In genomic region chr6:1325471-1326309, GRCh38 we compare ENCODE assay signal across 10 cellular contexts. TPM values are rescaled to one million over a fixed set of nuclear protein-coding genes. Genes with fewer than 3 reads are reported as not detected.
DNase-seq lines count a peak whose midpoint lies in the region; ATAC-seq and TF ChIP-seq lines count a peak whose summit lies in the region.
"Had no signal": no experiment of that assay in that cellular context is flagged by ENCODE, and none has a peak within 500 bp of the region (broad histone marks: within the 10 kb centered on the region; RNA-seq: fewer than 3 reads in every experiment).

No MANE protein-coding gene starts in this region.

- peaks cover 15% of the 10 kb centered on the region for H3K4me1 Mint-ChIP-seq in progenitor cell of endocrine pancreas (ENCODE audit: low read depth)
- H3K4me1 Mint-ChIP-seq in naive thymus-derived CD4-positive, alpha-beta T cell = no peaks in the 10 kb centered on the region

- H3K36me3 Mint-ChIP-seq in progenitor cell of endocrine pancreas (ENCODE audit: insufficient read depth) = no peaks in the 10 kb centered on the region
- peaks cover 0 to 4% (median 0%) of the 10 kb centered on the region in 5 donors for H3K36me3 Mint-ChIP-seq in naive thymus-derived CD4-positive, alpha-beta T cell

- peaks cover 6% of the 10 kb centered on the region for H3K9me3 Mint-ChIP-seq in progenitor cell of endocrine pancreas (ENCODE audit: low read depth)
- H3K9me3 Mint-ChIP-seq in naive thymus-derived CD4-positive, alpha-beta T cell = peaks cover 0 to 22% (median 10%) of the 10 kb centered on the region in 11 donors

- DNase-seq in H4 (ENCODE audit: low spot score) (peak; percentile 89), NOMO-1 treated with dmso at 0.1 percent for 144 hours (lab: John Stamatoyannopoulos, UW; ENCODE audit: unreplicated experiment) (peak; percentile 6), epithelial cell of prostate (ENCODE audit: low read depth, low spot score) (peak; percentile 94), progenitor cell of endocrine pancreas (ENCODE audit: low spot score, unreplicated experiment) (no peak), aorta (no peak), NCI-H526 treated with DMSO at 0.1 percent for 48 hours (lab: John Stamatoyannopoulos, UW) (no peak)
- DNase-seq in naive thymus-derived CD4-positive, alpha-beta T cell = no peak
- DNase-seq: midbrain; stimulated activated CD4-positive, alpha-beta T cell treated with anti-CD3 and anti-CD28 coated beads, Interleukin-12 subunit alpha, Interleukin-12 subunit beta, amount 100 ng/mL, for 4 hours; T-helper 9 cell had no signal

- 61 to 72% methylated on average over 6 of the region's 6 CpGs for WGBS in aorta, 2 donors

- no peaks in the 10 kb centered on the region for H3K36me3 ChIP-seq in aorta (ENCODE audit: control insufficient read depth in 1 of 2, insufficient read depth in 2 of 2, low read length in 1 of 2)
- no peaks in the 10 kb centered on the region for H3K36me3 ChIP-seq in naive thymus-derived CD4-positive, alpha-beta T cell (ENCODE audit: control insufficient read depth in 2 of 3, insufficient read depth in 3 of 3, low read length in 3 of 3)

- no peak overlapping the region for H3K4me3 Mint-ChIP-seq in progenitor cell of endocrine pancreas (ENCODE audit: low read depth)
- no peak overlapping the region for H3K4me3 Mint-ChIP-seq in naive thymus-derived CD4-positive, alpha-beta T cell

- H3K27me3 ChIP-seq in aorta (ENCODE audit: control insufficient read depth in 1 of 2, insufficient read depth in 2 of 2, low read length in 1 of 2) = no peaks in the 10 kb centered on the region
- no peaks in the 10 kb centered on the region for H3K27me3 ChIP-seq in naive thymus-derived CD4-positive, alpha-beta T cell (ENCODE audit: control insufficient read depth in 2 of 2, insufficient read depth in 2 of 2, low read length in 2 of 2)

- no peak for TF ChIP-seq CTCF in progenitor cell of endocrine pancreas (IDR thresholded peaks at IDR 0.05; ENCODE audit: unreplicated experiment)

- H3K4me1 ChIP-seq in aorta (ENCODE audit: control insufficient read depth in 1 of 2, insufficient read depth in 2 of 2, low read length in 2 of 2) = no peaks in the 10 kb centered on the region
- H3K4me1 ChIP-seq in naive thymus-derived CD4-positive, alpha-beta T cell (ENCODE audit: control insufficient read depth in 2 of 2, insufficient read depth in 2 of 2, low read length in 2 of 2) = no peaks in the 10 kb centered on the region

- H3K27ac ChIP-seq in epithelial cell of prostate (peak overlapping the region; percentile 94), aorta (ENCODE audit: low read depth in 1 of 2, low read length in 2 of 2) (no peak overlapping the region)
- no peak overlapping the region for H3K27ac ChIP-seq in naive thymus-derived CD4-positive, alpha-beta T cell (ENCODE audit: low read depth, low read length)

- no peak for ATAC-seq in aorta (ENCODE audit: low FRiP score)
- ATAC-seq in naive thymus-derived CD4-positive, alpha-beta T cell = no peak

- H3K9me3 ChIP-seq in aorta (ENCODE audit: control insufficient read depth, low read length) = no peaks in the 10 kb centered on the region
- H3K9me3 ChIP-seq in naive thymus-derived CD4-positive, alpha-beta T cell (ENCODE audit: control insufficient read depth in 2 of 3, low read length in 3 of 3) = no peaks in the 10 kb centered on the region

- POLR2A ChIA-PET in naive thymus-derived CD4-positive, alpha-beta T cell (lab: Charles Lee) = no interaction called here

- peak overlapping the region; percentile 78 for H3K27ac Mint-ChIP-seq in progenitor cell of endocrine pancreas
- no peak overlapping the region for H3K27ac Mint-ChIP-seq in naive thymus-derived CD4-positive, alpha-beta T cell

- CTCF ChIA-PET in naive thymus-derived CD4-positive, alpha-beta T cell (lab: Charles Lee) = no interaction called here

- H3K4me3 ChIP-seq in aorta (ENCODE audit: low read length in 2 of 2) = no peak overlapping the region
- no peak overlapping the region for H3K4me3 ChIP-seq in naive thymus-derived CD4-positive, alpha-beta T cell (ENCODE audit: low read length)

- intact Hi-C loops in aorta (cut with DNase I) = no loop called here
- intact Hi-C loops in naive thymus-derived CD4-positive, alpha-beta T cell (cut with micrococcal nuclease) = no loop called here

- H3K27me3 Mint-ChIP-seq in progenitor cell of endocrine pancreas = peaks cover 37% of the 10 kb centered on the region
- peaks cover 24 to 63% (median 44%) of the 10 kb centered on the region in 5 donors for H3K27me3 Mint-ChIP-seq in naive thymus-derived CD4-positive, alpha-beta T cell

RNA-seq across cellular contexts. Expression of gene FOXQ1, which starts 13.8 kb away (rescaled TPM):
- total RNA-seq in H4 (2014; rRNA removed; shearing (Covaris generic)) = 0.52 and 0.90 TPM in 2 replicates
- 2.0 and 2.9 TPM in 2 replicates for total RNA-seq in progenitor cell of endocrine pancreas
- not detected for total RNA-seq in aorta
- under 1 TPM in 1 of 2 donors, not detected in 1; 0.05 TPM for polyA plus RNA-seq in aorta
- not detected for total RNA-seq in naive thymus-derived CD4-positive, alpha-beta T cell
- not detected for polyA plus RNA-seq in naive thymus-derived CD4-positive, alpha-beta T cell

Comparison
In these comparisons a context has a peak if more than half of its experiments do, and no peak if none do; other contexts are left out.
1. DNase-seq: peak in H4 (single experiment), NOMO-1 treated with dmso at 0.1 percent for 144 hours (single experiment) and epithelial cell of prostate (single experiment); none in progenitor cell of endocrine pancreas (single experiment), aorta (0 of 2), NCI-H526 treated with DMSO at 0.1 percent for 48 hours (single experiment) and naive thymus-derived CD4-positive, alpha-beta T cell (0 of 9).